ENCODE assay signal across 15 cellular contexts in genomic region chr12:32083489-32083888, GRCh38. TPM values are rescaled to one million over a fixed set of nuclear protein-coding genes. Genes with fewer than 3 reads are reported as not detected.
DNase-seq lines count a peak whose midpoint lies in the region; ATAC-seq, FAIRE-seq and TF ChIP-seq lines count a peak whose summit lies in the region.
"Had no signal": no experiment of that assay in that cellular context is flagged by ENCODE, and none has a peak within 500 bp of the region (broad histone marks: within the 10 kb centered on the region; RNA-seq: fewer than 3 reads in every experiment).

No MANE protein-coding gene starts in this region.

- no peak for FAIRE-seq in urothelium cell line (lab: Jason Lieb, UNC)

- TF ChIP-seq CTCF in fibroblast of villous mesenchyme (IDR thresholded peaks at IDR 0.05; ENCODE audit: insufficient read depth, low read depth, low read length): no peak

- peak; percentile 76 for DNase-seq in HCEC 1CT
- peak; percentile 77 for DNase-seq in amniotic epithelial cell (ENCODE audit: low read depth)
- peak; percentile 72 for DNase-seq in fibroblast of villous mesenchyme (ENCODE audit: low read depth)
- DNase-seq in urothelium cell line (ENCODE audit: low spot score): peak; percentile 40
- no peak for DNase-seq in NCI-H1417 (lab: John Stamatoyannopoulos, UW)
- no peak for DNase-seq in KG1 (lab: John Stamatoyannopoulos, UW)
- DNase-seq: activated CD4-positive, alpha-beta T cell treated with anti-CD3 and anti-CD28 coated beads, Interleukin-2, amount 50 U/mL, for 48 hours; Caco-2; effector CD4-positive, alpha-beta T cell; heart left ventricle; NCI-H1694; NCI-H526 treated with DMSO at 0.1 percent for 48 hours; stimulated activated naive CD8-positive, alpha-beta T cell treated with anti-CD3 and anti-CD28 coated beads, Interleukin-15, amount 100 ng/mL, for 72 hours had no signal

- ATAC-seq in GM19395 (IDR thresholded peaks at IDR 0.05; ENCODE audit: unreplicated experiment): no peak
- ATAC-seq: sciatic nerve; stimulated activated naive CD8-positive, alpha-beta T cell treated with anti-CD3 and anti-CD28 coated beads, Interleukin-15, amount 100 ng/mL, for 72 hours had no signal

- no peak overlapping the region for H3K4me3 ChIP-seq in fibroblast of villous mesenchyme (ENCODE audit: low read depth, low read length)
- H3K4me3 ChIP-seq: heart left ventricle had no signal

RNA-seq across cellular contexts. Expression of gene BICD1, which starts 23.2 kb away (rescaled TPM):
- total RNA-seq in fibroblast of villous mesenchyme: 18.4 and 24.6 TPM in 2 replicates

Comparison
In these comparisons a context has a peak if more than half of its experiments do, and no peak if none do; other contexts are left out.
1. DNase-seq: peak in HCEC 1CT (single experiment), amniotic epithelial cell (single experiment), fibroblast of villous mesenchyme (single experiment) and urothelium cell line (single experiment); none in NCI-H1417 (0 of 3) and KG1 (single experiment).